8 cellular contexts compared by ENCODE assay signal in the genomic region with DNA sequence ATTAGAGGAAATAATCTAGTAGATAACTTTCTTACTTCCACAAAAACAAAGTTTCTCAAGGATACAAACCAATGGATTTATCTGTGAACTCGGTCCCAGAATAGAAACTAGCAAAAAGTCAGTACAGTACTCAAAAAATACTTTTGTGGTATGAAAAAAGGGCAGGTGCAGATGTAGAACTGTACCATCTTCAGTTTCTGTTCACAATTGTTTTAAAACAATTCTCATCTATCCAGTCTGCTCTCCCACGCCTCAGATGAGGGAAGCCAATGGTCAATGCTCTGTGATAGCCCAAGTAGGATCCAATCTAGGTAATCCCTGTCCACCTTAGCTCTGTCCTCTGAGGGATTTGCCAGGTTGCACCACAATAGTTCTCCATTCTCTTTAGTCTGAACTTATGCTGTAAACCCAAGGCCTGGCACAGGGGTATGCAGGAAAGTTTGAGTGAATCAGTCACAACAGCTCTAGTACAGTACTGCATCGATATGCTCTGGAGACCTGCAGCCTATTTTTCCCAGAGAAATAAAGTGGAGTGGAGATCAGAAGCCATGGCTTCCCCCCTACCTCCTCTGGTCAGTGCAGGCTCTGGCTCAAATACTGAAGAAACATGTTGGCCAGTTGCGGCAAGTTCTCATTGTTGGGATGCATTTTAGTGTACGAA. TPM values are rescaled to one million over a fixed set of nuclear protein-coding genes. Genes with fewer than 3 reads are reported as not detected.
DNase-seq lines count a peak whose midpoint lies in the region; ATAC-seq and TF ChIP-seq lines count a peak whose summit lies in the region.

No MANE protein-coding gene starts in this region.

- peaks cover 17 to 24% of the 10 kb centered on the region in 2 experiments for H3K36me3 ChIP-seq in SK-N-SH (replicated peaks in 1 of 2; ENCODE audit: control insufficient read depth in 1 of 2, insufficient read depth in 2 of 2, low read length in 1 of 2)

- no peaks in the 10 kb centered on the region for H3K9me3 Mint-ChIP-seq in CD14-positive monocyte

- H3K9ac ChIP-seq in SK-N-SH: peak overlapping the region; percentile 87

- peak overlapping the region; percentile 32 to 96 (median 93) for H3K27ac Mint-ChIP-seq in CD14-positive monocyte

- 38% methylated on average over 5 of the region's 5 CpGs for WGBS in SK-N-SH (ENCODE audit: low lambda C conversion rate)

- H3K9me3 ChIP-seq in SK-N-SH: no peaks in the 10 kb centered on the region

- no peaks in the 10 kb centered on the region for H3K27me3 ChIP-seq in SK-N-SH (ENCODE audit: insufficient read depth)

- no peak for DNase-seq in CD14-positive monocyte (ENCODE audit: low spot score)
- no peak for DNase-seq in SK-N-SH
- no peak for DNase-seq in fibroblast of the aortic adventitia (ENCODE audit: low read depth)
- no peak for DNase-seq in NCI-H146 (lab: John Stamatoyannopoulos, UW)
- DNase-seq in cerebellar nuclear complex (lab: John Stamatoyannopoulos, UW): no peak
- DNase-seq in NCI-H2171 treated with DMSO at 0.1 percent for 48 hours (lab: John Stamatoyannopoulos, UW): no peak

- peak overlapping the region; percentile 93 to 95 for H3K4me3 Mint-ChIP-seq in CD14-positive monocyte

- H3K4me2 ChIP-seq in SK-N-SH: peak overlapping the region; percentile 98

- no peaks in the 10 kb centered on the region for H3K9me2 ChIP-seq in SK-N-SH

- intact Hi-C loops in CD14-positive monocyte (cut with micrococcal nuclease): no loop called here

- H3K79me2 ChIP-seq in SK-N-SH (ENCODE audit: insufficient read depth): peaks cover 48% of the 10 kb centered on the region

- H3K4me3 ChIP-seq in SK-N-SH (ENCODE audit: low read depth in 2 of 2, low read length in 1 of 2) (peak overlapping the region; percentile 84 to 86), fibroblast of the aortic adventitia (ENCODE audit: low read depth, low read length) (peak overlapping the region; percentile 99), skin epidermis (peak overlapping the region; percentile 56 to 95 (median 83))

- CTCF ChIA-PET in SK-N-SH (lab: Yijun Ruan, JAX): interaction anchor here (0.6 to 3.2 kb wide), 4 partner anchors 12 to 264 kb away, joined by 3 to 9 read pairs (median 6); no protein-coding TSS in a partner anchor

- no peak for TF ChIP-seq EP300 in SK-N-SH (IDR thresholded peaks at IDR 0.05; ENCODE audit: borderline replicate concordance in 1 of 2, low read depth in 1 of 2, low read length in 1 of 2)

- ATAC-seq in GM21723 (IDR thresholded peaks at IDR 0.05; ENCODE audit: unreplicated experiment): peak; percentile 36

- H2AFZ ChIP-seq in SK-N-SH (ENCODE audit: low read depth): no peak overlapping the region

- H3K27ac ChIP-seq in SK-N-SH (ENCODE audit: low read depth in 2 of 2, low read length in 1 of 2) (peak overlapping the region in 1 of 2 experiments; percentile 80; a peak in 2 of 4 replicates), skin epidermis (peak overlapping the region in 10 of 21 experiments; percentile 78 to 93 (median 86))

- peaks cover 0 to 2% (median 0%) of the 10 kb centered on the region in 3 donors for H3K27me3 Mint-ChIP-seq in CD14-positive monocyte (ENCODE audit: low read depth in 3 of 3)

- H3K4me1 Mint-ChIP-seq in CD14-positive monocyte: peaks cover 30% of the 10 kb centered on the region

- POLR2A ChIA-PET in SK-N-SH (lab: Yijun Ruan, JAX): interaction anchor here (0.9 to 2.3 kb wide), 3 partner anchors 20 to 24 kb away, joined by 4 to 15 read pairs (median 5); partner anchors contain the start of genes BTF3L4 and TXNDC12

- peaks cover 8% of the 10 kb centered on the region for H3F3A ChIP-seq in SK-N-SH (replicated peaks; ENCODE audit: insufficient read depth)

- peaks cover 20 to 35% of the 10 kb centered on the region in 2 donors for H3K36me3 Mint-ChIP-seq in CD14-positive monocyte

- H3K4me1 ChIP-seq in SK-N-SH (ENCODE audit: control insufficient read depth in 1 of 2, insufficient read depth in 2 of 2, low read depth in 1 of 2, low read length in 1 of 2): peaks cover 7 to 16% of the 10 kb centered on the region in 2 experiments; a peak in 3 of 4 replicates

- no peak for TF ChIP-seq RAD21 in SK-N-SH (IDR thresholded peaks at IDR 0.05; ENCODE audit: low read length)

- H4K20me1 ChIP-seq in SK-N-SH (ENCODE audit: insufficient read depth): peaks cover 14% of the 10 kb centered on the region; the same call in 1 of the 2 replicates

- TF ChIP-seq CTCF in CD14-positive monocyte (IDR thresholded peaks at IDR 0.05) (no peak), SK-N-SH (IDR thresholded peaks at IDR 0.05) (no peak), fibroblast of the aortic adventitia (IDR thresholded peaks at IDR 0.05; ENCODE audit: insufficient read depth, low read length) (no peak)

TF ChIP-seq in SK-N-SH, 30 proteins besides CTCF, POLR2A, EP300 and RAD21:
- no peak for TF ChIP-seq YY1 (IDR thresholded peaks at IDR 0.05; ENCODE audit: low read depth)
- TF ChIP-seq, protein P1, sequence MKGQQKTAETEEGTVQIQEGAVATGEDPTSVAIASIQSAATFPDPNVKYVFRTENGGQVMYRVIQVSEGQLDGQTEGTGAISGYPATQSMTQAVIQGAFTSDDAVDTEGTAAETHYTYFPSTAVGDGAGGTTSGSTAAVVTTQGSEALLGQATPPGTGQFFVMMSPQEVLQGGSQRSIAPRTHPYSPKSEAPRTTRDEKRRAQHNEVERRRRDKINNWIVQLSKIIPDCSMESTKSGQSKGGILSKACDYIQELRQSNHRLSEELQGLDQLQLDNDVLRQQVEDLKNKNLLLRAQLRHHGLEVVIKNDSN (IDR thresholded peaks at IDR 0.05; ENCODE audit: borderline replicate concordance, low read depth): no peak
- no peak for TF ChIP-seq FOXM1 (IDR thresholded peaks at IDR 0.05; ENCODE audit: low read depth)
- no peak for TF ChIP-seq MXI1 (IDR thresholded peaks at IDR 0.05; ENCODE audit: low read depth, low read length)
- no peak for TF ChIP-seq TEAD4 (IDR thresholded peaks at IDR 0.05; ENCODE audit: borderline replicate concordance, insufficient read depth)
- no peak for TF ChIP-seq CHD2 (IDR thresholded peaks at IDR 0.05; ENCODE audit: low read length, partially characterized antibody)
TF ChIP-seq in SK-N-SH: peak in this region for 0.

RNA-seq across cellular contexts. Expression of gene KTI12, which starts 1.4 kb away (rescaled TPM):
- polyA plus RNA-seq in CD14-positive monocyte (10 to 100 TPM; 16.2 to 18.2 TPM), SK-N-SH (2012; rRNA removed) (13.7 and 13.9 TPM in 2 replicates)
- 9.9 and 10.8 TPM in 2 replicates for polyA plus RNA-seq in SK-N-SH (2012; cell fraction: cytosol; rRNA removed)
- polyA plus RNA-seq in SK-N-SH (2012; cell fraction: nucleus; rRNA removed): 12.3 and 14.0 TPM in 2 replicates
- 8.5 and 12.7 TPM in 2 replicates for total RNA-seq in fibroblast of the aortic adventitia (ENCODE audit: low replicate concordance)

RNA-seq across cellular contexts. Expression of gene TXNDC12, which starts 22.7 kb away (rescaled TPM):
- polyA plus RNA-seq in CD14-positive monocyte: 100 to 1,000 TPM; 121 to 125 TPM
- polyA plus RNA-seq in SK-N-SH (2012; rRNA removed): 37.2 and 42.2 TPM in 2 replicates
- polyA plus RNA-seq in SK-N-SH (2012; cell fraction: cytosol; rRNA removed): 49.5 and 55.8 TPM in 2 replicates
- polyA plus RNA-seq in SK-N-SH (2012; cell fraction: nucleus; rRNA removed): 13.9 and 25.5 TPM in 2 replicates
- 44.2 and 58.8 TPM in 2 replicates for total RNA-seq in fibroblast of the aortic adventitia (ENCODE audit: low replicate concordance)

RNA-seq across cellular contexts. Expression of gene BTF3L4, which starts 23.8 kb away (rescaled TPM):
- polyA plus RNA-seq in CD14-positive monocyte (100 to 1,000 TPM; 108 to 116 TPM), SK-N-SH (2012; rRNA removed) (26.1 and 40.3 TPM in 2 replicates)
- 48.0 and 67.3 TPM in 2 replicates for polyA plus RNA-seq in SK-N-SH (2012; cell fraction: cytosol; rRNA removed)
- polyA plus RNA-seq in SK-N-SH (2012; cell fraction: nucleus; rRNA removed): 8.5 and 23.7 TPM in 2 replicates
- total RNA-seq in fibroblast of the aortic adventitia (ENCODE audit: low replicate concordance): 28.4 and 109 TPM in 2 replicates

RNA-seq across cellular contexts. Expression of gene RAB3B, which starts 41.8 kb away (rescaled TPM):
- polyA plus RNA-seq in CD14-positive monocyte (not detected), SK-N-SH (2012; rRNA removed) (10.2 and 12.4 TPM in 2 replicates)
- polyA plus RNA-seq in SK-N-SH (2012; cell fraction: cytosol; rRNA removed): 11.4 and 12.8 TPM in 2 replicates
- 9.2 and 15.1 TPM in 2 replicates for polyA plus RNA-seq in SK-N-SH (2012; cell fraction: nucleus; rRNA removed)
- 3.6 and 63.4 TPM in 2 replicates for total RNA-seq in fibroblast of the aortic adventitia (ENCODE audit: low replicate concordance)
